ENCODE assay signal across 23 cellular contexts in the genomic region with DNA sequence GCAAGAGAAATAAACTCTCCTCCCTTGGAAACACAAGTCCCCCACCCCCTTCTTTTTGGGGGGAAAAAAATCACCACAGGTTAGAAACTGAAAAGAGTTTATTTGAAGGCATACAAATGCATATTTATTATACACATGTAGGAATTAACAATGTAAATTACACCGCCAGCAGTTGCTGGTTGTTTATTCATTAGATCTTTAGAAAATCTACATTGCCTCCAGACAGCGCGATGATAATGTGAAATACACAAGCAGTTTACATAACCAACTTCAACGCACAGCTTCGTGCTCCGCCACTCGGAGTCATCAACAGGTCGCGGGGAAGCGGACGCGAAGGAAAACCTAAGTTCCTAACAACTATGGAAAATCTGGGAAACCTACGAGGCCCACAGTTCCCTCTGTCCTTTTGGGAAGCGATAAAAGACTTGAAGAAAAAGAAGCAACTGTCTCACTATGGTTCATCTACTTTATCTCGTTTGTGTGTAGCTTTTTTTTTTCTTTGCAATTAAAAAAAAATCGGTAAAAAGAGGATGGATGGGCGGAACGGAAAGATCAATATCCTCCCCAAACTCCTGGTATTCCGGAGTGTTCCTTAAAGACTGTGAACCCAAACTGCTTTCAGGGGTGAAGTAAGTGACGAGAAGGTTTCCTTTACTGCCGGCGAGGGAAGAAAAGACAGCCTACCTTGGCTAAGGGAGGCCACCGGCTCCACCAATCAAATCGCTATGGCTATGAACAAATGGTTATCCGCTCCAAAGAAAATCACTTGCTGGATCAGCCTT. TPM values are rescaled to one million over a fixed set of nuclear protein-coding genes. Genes with fewer than 3 reads are reported as not detected.
DNase-seq lines count a peak whose midpoint lies in the region; ATAC-seq, FAIRE-seq and TF ChIP-seq lines count a peak whose summit lies in the region.
"Had no signal": no experiment of that assay in that cellular context is flagged by ENCODE, and none has a peak within 500 bp of the region (broad histone marks: within the 10 kb centered on the region; RNA-seq: fewer than 3 reads in every experiment).

No MANE protein-coding gene starts in this region.

- H3K36me3 Mint-ChIP-seq in astrocyte (ENCODE audit: low read depth, unreplicated experiment) (no peaks in the 10 kb centered on the region), nephron progenitor cell (ENCODE audit: low read depth) (no peaks in the 10 kb centered on the region)

- TF ChIP-seq POLR2A in right lobe of liver (IDR thresholded peaks at IDR 0.05), result no peak

- H3K9me3 ChIP-seq in astrocyte (ENCODE audit: insufficient read depth, low read depth, low read length), result no peaks in the 10 kb centered on the region
- no peaks in the 10 kb centered on the region for H3K9me3 ChIP-seq in right lobe of liver

- H3K4me3 Mint-ChIP-seq in astrocyte (ENCODE audit: unreplicated experiment) (peak overlapping the region; percentile 9), nephron progenitor cell (peak overlapping the region; percentile 93)

- H3K9ac ChIP-seq in astrocyte (ENCODE audit: low read length), result no peak overlapping the region

- peaks cover 9% of the 10 kb centered on the region for H3K9me3 Mint-ChIP-seq in astrocyte (ENCODE audit: unreplicated experiment)
- H3K9me3 Mint-ChIP-seq in nephron progenitor cell, result no peaks in the 10 kb centered on the region

- H3K27ac Mint-ChIP-seq in astrocyte (ENCODE audit: unreplicated experiment), result peak overlapping the region; percentile 41
- no peak overlapping the region for H3K27ac Mint-ChIP-seq in nephron progenitor cell
- H3K27ac Mint-ChIP-seq: CD14-positive monocyte had no signal

- peaks cover 4% of the 10 kb centered on the region for H4K20me1 ChIP-seq in astrocyte (ENCODE audit: insufficient read depth, low read length)

- H3K4me3 ChIP-seq in H7 (ENCODE audit: insufficient read depth, low read depth, low read length) (peak overlapping the region; percentile 59), astrocyte (ENCODE audit: insufficient read depth, low read depth, low read length) (no peak overlapping the region), right lobe of liver (no peak overlapping the region)

- ATAC-seq in GM21423 (IDR thresholded peaks at IDR 0.05; ENCODE audit: unreplicated experiment), result no peak
- ATAC-seq in HG02852 (IDR thresholded peaks at IDR 0.05; ENCODE audit: unreplicated experiment), result no peak
- ATAC-seq in right lobe of liver, result no peak

- no peak for TF ChIP-seq CTCF in astrocyte (IDR thresholded peaks at IDR 0.05; ENCODE audit: insufficient read depth, low read depth, low read length)
- no peak for TF ChIP-seq CTCF in nephron progenitor cell (IDR thresholded peaks at IDR 0.05)
- no peak for TF ChIP-seq CTCF in right lobe of liver (IDR thresholded peaks at IDR 0.05)

- peaks cover 68% of the 10 kb centered on the region for H3K27me3 Mint-ChIP-seq in astrocyte (ENCODE audit: low read depth, unreplicated experiment)
- peaks cover 43% of the 10 kb centered on the region for H3K27me3 Mint-ChIP-seq in nephron progenitor cell (ENCODE audit: low read depth, poor library complexity)

- no peak overlapping the region for H3K4me2 ChIP-seq in astrocyte (ENCODE audit: low read length)

- H3K4me1 Mint-ChIP-seq in astrocyte (ENCODE audit: low read depth, unreplicated experiment) (peaks cover 21% of the 10 kb centered on the region), nephron progenitor cell (peaks cover 92% of the 10 kb centered on the region)

- intact Hi-C loops in right lobe of liver (cut with DNase I), result no loop called here

- DNase-seq in NCI-H82 (lab: John Stamatoyannopoulos, UW), result peak; percentile 41
- no peak for DNase-seq in NCI-H82 treated with DMSO at 0.1 percent for 48 hours (lab: John Stamatoyannopoulos, UW; ENCODE audit: unreplicated experiment)
- DNase-seq in H7, result peak; percentile 54
- no peak for DNase-seq in astrocyte (ENCODE audit: low read depth)
- no peak for DNase-seq in nephron progenitor cell
- DNase-seq in right lobe of liver, result no peak
- DNase-seq: 8988T; activated CD8-positive, alpha-beta memory T cell treated with anti-CD3 and anti-CD28 coated beads, Interleukin-2, amount 50 U/mL, for 4 hours; caudate nucleus; EL; NCI-H446 treated with DMSO at 0.1 percent for 48 hours; stimulated activated CD4-positive, alpha-beta T cell treated with anti-CD3 and anti-CD28 coated beads, Interleukin-15, amount 100 ng/mL, for 24 hours had no signal

- H3K27me3 ChIP-seq in H7 (ENCODE audit: control insufficient read depth, insufficient read depth, low read length) (peaks cover 23% of the 10 kb centered on the region), astrocyte (ENCODE audit: insufficient read depth, low read length) (peaks cover 97% of the 10 kb centered on the region), right lobe of liver (peaks cover 34 to 66% of the 10 kb centered on the region in 2 donors)

- no peak for FAIRE-seq in astrocyte (lab: Jason Lieb, UNC)
- FAIRE-seq: endometrium, frontal cortex, GM12891 had no signal

- H3K27ac ChIP-seq in astrocyte (ENCODE audit: low read depth, low read length), result no peak overlapping the region
- no peak overlapping the region for H3K27ac ChIP-seq in right lobe of liver

- H3K36me3 ChIP-seq in H7 (replicated peaks; ENCODE audit: control insufficient read depth, insufficient read depth, low read length) (no peaks in the 10 kb centered on the region), astrocyte (ENCODE audit: insufficient read depth, low read length) (no peaks in the 10 kb centered on the region), right lobe of liver (no peaks in the 10 kb centered on the region)

- H3K4me1 ChIP-seq in astrocyte (ENCODE audit: insufficient read depth, low read length) (peaks cover 4% of the 10 kb centered on the region), right lobe of liver (peaks cover 0 to 4% (median 0%) of the 10 kb centered on the region in 4 donors)

- no peak overlapping the region for H2AFZ ChIP-seq in astrocyte (ENCODE audit: low read depth, low read length)

- 18% methylated on average over 25 of the region's 25 CpGs for WGBS in right lobe of liver (ENCODE audit: insufficient coverage, low coverage, low lambda C conversion rate, missing lambda C conversion rate)

- H3K79me2 ChIP-seq in astrocyte (ENCODE audit: insufficient read depth, low read length), result no peaks in the 10 kb centered on the region

RNA-seq across cellular contexts. Expression of a gene that starts 8.4 kb away (rescaled TPM):
- 25.0 and 32.7 TPM in 2 replicates for total RNA-seq in H7 (2014; rRNA removed; shearing (Covaris generic))
- total RNA-seq in astrocyte (0.96 and 1.3 TPM in 2 replicates), right lobe of liver (not detected)
- total RNA-seq: frontal cortex, mucosa of gallbladder, OCI-LY7, posterior vena cava, SK-MEL-5, temporal lobe had no signal

Comparison
In these comparisons a context has a peak if more than half of its experiments do, and no peak if none do; other contexts are left out.
1. DNase-seq: peak in NCI-H82 (single experiment) and H7 (single experiment); none in NCI-H82 treated with DMSO at 0.1 percent for 48 hours (single experiment), astrocyte (single experiment), nephron progenitor cell (single experiment) and right lobe of liver (0 of 3).
2. RNA of a gene that starts 8.4 kb away (total RNA-seq): 25.0 to 32.7 TPM in H7; 0.96 to 1.3 TPM in astrocyte and not detected in right lobe of liver; every median in the first group is over 10 times any median in the second.